ENCODE assay signal across 23 cellular contexts in genomic region chr1:221289103-221289502, GRCh38.
"Had no signal": no experiment of that assay in that cellular context is flagged by ENCODE, and none has a peak within 500 bp of the region (broad histone marks: within the 10 kb centered on the region; RNA-seq: fewer than 3 reads in every experiment).

No MANE protein-coding gene starts in this region.

- H3K27me3 ChIP-seq: brain microvascular endothelial cell, MG63 had no signal

- H3K4me3 ChIP-seq: MG63 had no signal

- ATAC-seq: activated CD4-positive, alpha-beta T cell treated with anti-CD3 and anti-CD28 coated beads for 36 hours; activated T-helper 17 cell treated with anti-CD3 and anti-CD28 coated beads, Interleukin-2, amount 50 U/mL, for 72 hours had no signal

- DNase-seq: activated CD4-positive, alpha-beta memory T cell treated with anti-CD3 and anti-CD28 coated beads, Interleukin-2, amount 10 ng/mL, durations not matched to agents 7 days and 5 days; activated CD4-positive, alpha-beta T cell treated with anti-CD3 and anti-CD28 coated beads for 36 hours; activated CD4-positive, alpha-beta T cell treated with anti-CD3 and anti-CD28 coated beads, Interleukin-2, amount 50 U/mL, for 1 hour; activated gamma-delta T cell; activated naive CD4-positive, alpha-beta T cell treated with anti-CD3 and anti-CD28 coated beads for 36 hours; activated T-cell treated with anti-CD3 and anti-CD28 coated beads for 4 hours; activated T-cell treated with anti-CD3 and anti-CD28 coated beads, Interleukin-2, amount 50 U/mL, for 48 hours; brain microvascular endothelial cell; cerebellar nuclear complex; MG63; MV-4-11; NCI-H1092 treated with DMSO at 0.1 percent for 48 hours; NCI-H1417 treated with DMSO at 0.1 percent for 48 hours; NCI-H1694; NCI-H2029; NCI-H2227 treated with DMSO at 0.1 percent for 48 hours; NCI-H524 treated with DMSO at 0.1 percent for 48 hours; NK-92 treated with Interleukin-12 subunit alpha and Interleukin-12 subunit beta, amount 100 ng/mL, for 24 hours; OCI-M1; SIG-M5; T-helper 1 cell; WERI-Rb-1 had no signal

- H3K36me3 ChIP-seq: brain microvascular endothelial cell, MG63, WERI-Rb-1 had no signal

- H3K27ac ChIP-seq: brain microvascular endothelial cell, WERI-Rb-1 had no signal

- H3K9me3 ChIP-seq: MG63 had no signal
